In genomic region chr1:1658583-1659549, GRCh38 we compare ENCODE assay signal across 8 cellular contexts. TPM values are rescaled to one million over a fixed set of nuclear protein-coding genes. Genes with fewer than 3 reads are reported as not detected.
DNase-seq lines count a peak whose midpoint lies in the region; ATAC-seq and TF ChIP-seq lines count a peak whose summit lies in the region.
"Not testable (repeated sequence)": the region's sequence is repeated elsewhere in the genome, so short reads cannot be mapped to it uniquely, and the experiment has no call there.

Gene CDK11B (minus strand): TSS chr1:1659004. CDS start chr1:1657485, 1,519 bp downstream.

- H3K4me3 ChIP-seq in uterus, result peak within 1 kb of the TSS; percentile 52 to 74

- H3K4me1 ChIP-seq in uterus, result not testable (repeated sequence)

- DNase-seq in NCI-H187 (lab: John Stamatoyannopoulos, UW), result peak; percentile 79 to 83
- peak; percentile 88 to 99 (median 98) for DNase-seq in T-helper 2 cell
- peak; percentile 95 for DNase-seq in left ventricle myocardium superior
- DNase-seq in pulmonary artery endothelial cell (ENCODE audit: low read depth, low spot score), result peak; percentile 81
- peak; percentile 92 to 96 for DNase-seq in uterus

- not testable (repeated sequence) for H3K27me3 ChIP-seq in uterus

- H3K36me3 ChIP-seq in uterus, result not testable (repeated sequence)

- ATAC-seq in GM18499 (IDR thresholded peaks at IDR 0.05; ENCODE audit: insufficient read depth, unreplicated experiment) (peak; percentile 71), HG02943 (IDR thresholded peaks at IDR 0.05; ENCODE audit: low read depth, unreplicated experiment) (peak; percentile 80), left ventricle myocardium superior (peak; percentile 92)

- peak in 2 of 4 experiments; percentile 18 to 39 for TF ChIP-seq CTCF in uterus (IDR thresholded peaks at IDR 0.05)

- H3K9me3 ChIP-seq in uterus, result not testable (repeated sequence)

- intact Hi-C loops in left ventricle myocardium superior (cut with micrococcal nuclease); uterus (cut with DNase I; ENCODE audit: low total_unique reads): not testable (repeated sequence)

- peak in 1 of 2 donors; percentile 58 for TF ChIP-seq POLR2A in uterus (IDR thresholded peaks at IDR 0.05)

- H3K27ac ChIP-seq in angular gyrus (ENCODE audit: low read depth, low read length) (peak within 1 kb of the TSS; percentile 99), uterus (peak within 1 kb of the TSS; percentile 91 to 99)

RNA-seq across cellular contexts. Expression of gene CDK11B, which starts in this region (rescaled TPM):
- total RNA-seq in left ventricle myocardium superior (26.1 TPM), pulmonary artery endothelial cell (10.4 and 15.2 TPM in 2 replicates), uterus (10 to 100 TPM in 2 of 4 donors, 1 to 10 TPM in 2; 6.8 to 28.5 (median 11.8) TPM)

Comparison
In these comparisons a context has a peak if more than half of its experiments do, and no peak if none do; other contexts are left out.
1. Peak in every context shown above with its lines: DNase-seq, ATAC-seq, H3K4me3 ChIP-seq and H3K27ac ChIP-seq.